Comparison of ENCODE assay signal across 34 cellular contexts in genomic region chr12:82210882-82211281, GRCh38.
"Had no signal": no experiment of that assay in that cellular context is flagged by ENCODE, and none has a peak within 500 bp of the region (broad histone marks: within the 10 kb centered on the region; RNA-seq: fewer than 3 reads in every experiment).

No MANE protein-coding gene starts in this region.

- H3K27ac ChIP-seq: adrenal gland, ascending aorta, body of pancreas, brain microvascular endothelial cell, breast epithelium, cardiac muscle cell had no signal

- FAIRE-seq: astrocyte, bronchial epithelial cell had no signal

- H3K4me3 ChIP-seq: adrenal gland, ascending aorta, body of pancreas, breast epithelium, cardiac muscle cell had no signal

- H3K27me3 ChIP-seq: adrenal gland, ascending aorta, body of pancreas, brain microvascular endothelial cell, breast epithelium, cardiac muscle cell had no signal

- H3K36me3 ChIP-seq: adrenal gland, ascending aorta, brain microvascular endothelial cell, breast epithelium, cardiac muscle cell had no signal

- ATAC-seq: activated naive CD4-positive, alpha-beta T cell treated with anti-CD3 and anti-CD28 coated beads, Interleukin-2, amount 50 U/mL, for 72 hours; activated naive CD8-positive, alpha-beta T cell treated with anti-CD3 and anti-CD28 coated beads, Interleukin-2, amount 50 U/mL, for 24 hours; activated T-cell treated with anti-CD3 and anti-CD28 coated beads, Interleukin-2, amount 50 U/mL, for 4 hours; activated T-cell treated with anti-CD3 and anti-CD28 coated beads, Interleukin-2, amount 50 U/mL, for 72 hours; activated T-helper 17 cell treated with anti-CD3 and anti-CD28 coated beads, Interleukin-2, amount 50 U/mL, for 72 hours; body of pancreas had no signal

- DNase-seq: activated effector memory CD4-positive, alpha-beta T cell treated with anti-CD3 and anti-CD28 coated beads, Interleukin-2, amount 50 U/mL, for 16 hours; activated effector memory CD4-positive, alpha-beta T cell treated with Interleukin-2 at 50 U/mL for 16 hours; activated gamma-delta T cell; activated gamma-delta T cell treated with Interleukin-2 at 50 U/mL for 16 hours; activated naive CD4-positive, alpha-beta T cell; activated naive CD4-positive, alpha-beta T cell treated with anti-CD3 and anti-CD28 coated beads for 36 hours; activated naive CD4-positive, alpha-beta T cell treated with anti-CD3 and anti-CD28 coated beads, Interleukin-2, amount 10 ng/mL, durations not matched to agents 7 days and 5 days; activated naive CD4-positive, alpha-beta T cell treated with anti-CD3 and anti-CD28 coated beads, Interleukin-2, amount 50 U/mL, for 16 hours; activated naive CD4-positive, alpha-beta T cell treated with Interleukin-2 at 50 U/mL for 16 hours; activated naive CD8-positive, alpha-beta T cell treated with anti-CD3 and anti-CD28 coated beads for 36 hours; activated naive CD8-positive, alpha-beta T cell treated with anti-CD3 and anti-CD28 coated beads, Interleukin-2, amount 10 ng/mL, durations not matched to agents 7 days and 5 days; activated naive CD8-positive, alpha-beta T cell treated with anti-CD3 and anti-CD28 coated beads, Interleukin-2, amount 50 U/mL, for 24 hours; activated T-cell treated with anti-CD3 and anti-CD28 coated beads, Interleukin-2, amount 50 U/mL, for 1 hour; activated T-cell treated with anti-CD3 and anti-CD28 coated beads, Interleukin-2, amount 50 U/mL, for 24 hours; activated T-cell treated with anti-CD3 and anti-CD28 coated beads, Interleukin-2, amount 50 U/mL, for 4 hours; activated T-cell treated with anti-CD3 and anti-CD28 coated beads, Interleukin-2, amount 50 U/mL, for 48 hours; activated T-cell treated with anti-CD3 and anti-CD28 coated beads, Interleukin-2, amount 50 U/mL, for 72 hours; adrenal gland; amniotic stem cell; amygdala; anterior cingulate cortex; aorta; body of pancreas; brain microvascular endothelial cell; caudate nucleus; central memory CD4-positive, alpha-beta T cell; cerebellar nuclear complex had no signal

- H3K4me1 ChIP-seq: adrenal gland, ascending aorta, body of pancreas, breast epithelium had no signal

- H3K9me3 ChIP-seq: adrenal gland had no signal
